Comparison of ENCODE assay signal across 9 cellular contexts in genomic region chr21:38914531-38915385, GRCh38.
A peak's percentile ranks its signal among the peaks of the same experiment; 100 is the strongest.
DNase-seq lines count a peak whose midpoint lies in the region; ATAC-seq and TF ChIP-seq lines count a peak whose summit lies in the region.
"Had no signal": no experiment of that assay in that cellular context is flagged by ENCODE, and none has a peak within 500 bp of the region (broad histone marks: within the 10 kb centered on the region; RNA-seq: fewer than 3 reads in every experiment).

No MANE protein-coding gene starts in this region.

- TF ChIP-seq EP300 in transverse colon (IDR thresholded peaks at IDR 0.05; ENCODE audit: low read depth): no peak

- DNase-seq in activated CD8-positive, alpha-beta T cell treated with anti-CD3 and anti-CD28 coated beads for 36 hours: peak; percentile 38
- no peak for DNase-seq in activated CD8-positive, alpha-beta T cell treated with anti-CD3 and anti-CD28 coated beads, Interleukin-2, amount 10 ng/mL, durations not matched to agents 7 days and 5 days
- DNase-seq in RWPE1 (ENCODE audit: low spot score) (no peak), left kidney (ENCODE audit: low read depth, low spot score) (peak; percentile 66), transverse colon (peak; percentile 50), NCI-H2081 treated with DMSO at 0.1 percent for 48 hours (lab: John Stamatoyannopoulos, UW) (no peak)
- DNase-seq in effector CD4-positive, alpha-beta T cell: no peak

- H3K36me3 Mint-ChIP-seq in activated CD8-positive, alpha-beta T cell treated with anti-CD3 and anti-CD28 coated beads for 36 hours (ENCODE audit: low read depth): no peaks in the 10 kb centered on the region
- no peaks in the 10 kb centered on the region for H3K36me3 Mint-ChIP-seq in activated CD8-positive, alpha-beta T cell treated with anti-CD3 and anti-CD28 coated beads, Interleukin-2, amount 10 ng/mL, durations not matched to agents 7 days and 5 days (ENCODE audit: low read depth)

- H3K27ac ChIP-seq in RWPE1: peak overlapping the region; percentile 32
- H3K27ac ChIP-seq in transverse colon: peak overlapping the region; percentile 86 to 93 (median 90)

- H3K4me3 ChIP-seq in transverse colon: no peak overlapping the region

- H3K9me3 ChIP-seq in transverse colon: no peaks in the 10 kb centered on the region

- ATAC-seq in activated CD8-positive, alpha-beta T cell treated with anti-CD3 and anti-CD28 coated beads for 36 hours: peak; percentile 68
- no peak for ATAC-seq in activated CD8-positive, alpha-beta T cell treated with anti-CD3 and anti-CD28 coated beads, Interleukin-2, amount 10 ng/mL, durations not matched to agents 7 days and 5 days
- ATAC-seq in HG03095 (IDR thresholded peaks at IDR 0.05; ENCODE audit: unreplicated experiment): no peak

- WGBS in transverse colon (ENCODE audit: low coverage in 1 of 2), 2 donors: 40 to 50% methylated on average over 2 to 10 of the region's 10 CpGs

- TF ChIP-seq POLR2A in transverse colon (IDR thresholded peaks at IDR 0.05): no peak

- H3K27me3 Mint-ChIP-seq in activated CD8-positive, alpha-beta T cell treated with anti-CD3 and anti-CD28 coated beads for 36 hours: peaks cover 7% of the 10 kb centered on the region
- H3K27me3 Mint-ChIP-seq in activated CD8-positive, alpha-beta T cell treated with anti-CD3 and anti-CD28 coated beads, Interleukin-2, amount 10 ng/mL, durations not matched to agents 7 days and 5 days (ENCODE audit: low read depth): peaks cover 16% of the 10 kb centered on the region

- no peaks in the 10 kb centered on the region for H3K9me3 Mint-ChIP-seq in activated CD8-positive, alpha-beta T cell treated with anti-CD3 and anti-CD28 coated beads for 36 hours
- no peaks in the 10 kb centered on the region for H3K9me3 Mint-ChIP-seq in activated CD8-positive, alpha-beta T cell treated with anti-CD3 and anti-CD28 coated beads, Interleukin-2, amount 10 ng/mL, durations not matched to agents 7 days and 5 days (ENCODE audit: insufficient read depth)
- H3K9me3 Mint-ChIP-seq: dendritic cell treated with granulocyte-macrophage colony-stimulating factor and Interleukin-4, amounts not matched to agents 40 ng/mL and 50 ng/mL, for 4 days had no signal

- CTCF ChIA-PET in activated CD8-positive, alpha-beta T cell treated with anti-CD3 and anti-CD28 coated beads for 36 hours (lab: Charles Lee): interaction anchor here (0.6 to 1.0 kb wide), 2 partner anchors 22 to 45 kb away, joined by 3 read pairs; no protein-coding TSS in a partner anchor
- CTCF ChIA-PET in activated CD8-positive, alpha-beta T cell treated with anti-CD3 and anti-CD28 coated beads, Interleukin-2, amount 10 ng/mL, durations not matched to agents 7 days and 5 days (lab: Charles Lee): no interaction called here
- CTCF ChIA-PET in RWPE1 (lab: Yijun Ruan, JAX): no interaction called here

- H3K4me3 Mint-ChIP-seq in activated CD8-positive, alpha-beta T cell treated with anti-CD3 and anti-CD28 coated beads for 36 hours: no peak overlapping the region
- no peak overlapping the region for H3K4me3 Mint-ChIP-seq in activated CD8-positive, alpha-beta T cell treated with anti-CD3 and anti-CD28 coated beads, Interleukin-2, amount 10 ng/mL, durations not matched to agents 7 days and 5 days
- H3K4me3 Mint-ChIP-seq: dendritic cell treated with granulocyte-macrophage colony-stimulating factor and Interleukin-4, amounts not matched to agents 40 ng/mL and 50 ng/mL, for 4 days had no signal

- H3K27ac Mint-ChIP-seq in activated CD8-positive, alpha-beta T cell treated with anti-CD3 and anti-CD28 coated beads for 36 hours: no peak overlapping the region
- H3K27ac Mint-ChIP-seq in activated CD8-positive, alpha-beta T cell treated with anti-CD3 and anti-CD28 coated beads, Interleukin-2, amount 10 ng/mL, durations not matched to agents 7 days and 5 days: no peak overlapping the region
- H3K27ac Mint-ChIP-seq: dendritic cell treated with granulocyte-macrophage colony-stimulating factor and Interleukin-4, amounts not matched to agents 40 ng/mL and 50 ng/mL, for 4 days had no signal

- H3K4me1 ChIP-seq in transverse colon: peaks cover 33 to 56% (median 52%) of the 10 kb centered on the region in 4 donors

- intact Hi-C loops in activated CD8-positive, alpha-beta T cell treated with anti-CD3 and anti-CD28 coated beads for 36 hours (cut with micrococcal nuclease): no loop called here
- intact Hi-C loops in transverse colon (cut with DNase I; ENCODE audit: low total_unique reads): loop anchor here (5.0 kb wide), 1 partner anchor 73 kb away; no protein-coding TSS in a partner anchor

- no peak for TF ChIP-seq CTCF in activated CD8-positive, alpha-beta T cell treated with anti-CD3 and anti-CD28 coated beads for 36 hours (IDR thresholded peaks at IDR 0.05)
- TF ChIP-seq CTCF in RWPE1 (conservative IDR thresholded peaks at IDR 0.05; ENCODE audit: low read depth) (no peak), transverse colon (IDR thresholded peaks at IDR 0.05) (no peak)

- H3K27me3 ChIP-seq in transverse colon: no peaks in the 10 kb centered on the region

- POLR2A ChIA-PET in activated CD8-positive, alpha-beta T cell treated with anti-CD3 and anti-CD28 coated beads for 36 hours (lab: Charles Lee): no interaction called here
- POLR2A ChIA-PET in activated CD8-positive, alpha-beta T cell treated with anti-CD3 and anti-CD28 coated beads, Interleukin-2, amount 10 ng/mL, durations not matched to agents 7 days and 5 days (lab: Charles Lee): no interaction called here
- POLR2A ChIA-PET in RWPE1 (lab: Yijun Ruan, JAX; ENCODE audit: low non-redundant PET): no interaction called here

- peaks cover 5% of the 10 kb centered on the region for H3K4me1 Mint-ChIP-seq in activated CD8-positive, alpha-beta T cell treated with anti-CD3 and anti-CD28 coated beads for 36 hours (ENCODE audit: low read depth)
- H3K4me1 Mint-ChIP-seq in activated CD8-positive, alpha-beta T cell treated with anti-CD3 and anti-CD28 coated beads, Interleukin-2, amount 10 ng/mL, durations not matched to agents 7 days and 5 days (ENCODE audit: low read depth): no peaks in the 10 kb centered on the region

- in situ Hi-C loops in transverse colon (cut with MboI; ENCODE audit: low pct_ligation_motif_present in 1 of 4, low pct_unique_long_range_greater_than_20kb in 1 of 4, low sequenced_read_pairs in 3 of 4): no loop called here

- H3K36me3 ChIP-seq in transverse colon: no peaks in the 10 kb centered on the region

Comparison
In these comparisons a context has a peak if more than half of its experiments do, and no peak if none do; other contexts are left out.
1. DNase-seq: peak in activated CD8-positive, alpha-beta T cell treated with anti-CD3 and anti-CD28 coated beads for 36 hours (single experiment), left kidney (single experiment) and transverse colon (single experiment); none in activated CD8-positive, alpha-beta T cell treated with anti-CD3 and anti-CD28 coated beads, Interleukin-2, amount 10 ng/mL, durations not matched to agents 7 days and 5 days (single experiment), RWPE1 (single experiment), effector CD4-positive, alpha-beta T cell (single experiment) and NCI-H2081 treated with DMSO at 0.1 percent for 48 hours (single experiment).